Comparison of ENCODE assay signal across 16 cellular contexts in the genomic region with DNA sequence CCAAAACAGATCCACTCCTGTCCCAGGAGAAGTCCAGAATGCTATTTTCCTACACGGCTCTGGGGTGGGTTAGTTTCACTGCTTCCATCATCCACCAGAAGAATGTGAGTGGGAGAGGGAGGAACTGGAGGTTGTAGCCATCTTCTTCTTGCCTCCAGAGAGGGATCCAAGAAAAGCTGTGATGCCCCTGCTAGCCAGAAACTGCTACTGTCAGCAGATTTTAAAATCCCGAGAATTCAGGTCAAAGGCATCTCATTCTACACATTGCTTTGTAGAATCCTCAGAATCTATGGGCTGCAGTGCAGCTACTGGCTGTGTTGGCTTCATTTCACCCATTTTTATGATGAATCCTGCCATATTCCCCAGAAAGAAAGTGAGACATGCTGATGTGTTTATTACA.
"Had no signal": no experiment of that assay in that cellular context is flagged by ENCODE, and none has a peak within 500 bp of the region (broad histone marks: within the 10 kb centered on the region; RNA-seq: fewer than 3 reads in every experiment).

No MANE protein-coding gene starts in this region.

- ATAC-seq: activated T-cell treated with anti-CD3 and anti-CD28 coated beads, Interleukin-2, amount 50 U/mL, for 4 hours; naive thymus-derived CD4-positive, alpha-beta T cell had no signal

- H3K27me3 ChIP-seq: colonic mucosa, sigmoid colon, upper lobe of left lung had no signal

- H3K36me3 ChIP-seq: colonic mucosa, sigmoid colon, upper lobe of left lung had no signal

- H3K9me3 Mint-ChIP-seq: activated CD4-positive, alpha-beta memory T cell treated with anti-CD3 and anti-CD28 coated beads for 36 hours; activated T-cell treated with anti-CD3 and anti-CD28 coated beads, Interleukin-2, amount 50 U/mL, for 4 hours; T-helper 2 cell treated with Interferon-gamma antibody and Interleukin-4, amounts not matched to agents 5 μg/mL and 100 μg/mL, for 36 hours had no signal

- H3K4me3 Mint-ChIP-seq: activated CD4-positive, alpha-beta memory T cell treated with anti-CD3 and anti-CD28 coated beads for 36 hours; activated naive CD8-positive, alpha-beta T cell; activated T-cell treated with anti-CD3 and anti-CD28 coated beads, Interleukin-2, amount 50 U/mL, for 4 hours; naive thymus-derived CD4-positive, alpha-beta T cell; T-helper 2 cell treated with Interferon-gamma antibody and Interleukin-4, amounts not matched to agents 5 μg/mL and 100 μg/mL, for 36 hours had no signal

- H3K27ac Mint-ChIP-seq: activated CD4-positive, alpha-beta memory T cell treated with anti-CD3 and anti-CD28 coated beads for 36 hours; activated naive CD8-positive, alpha-beta T cell; naive thymus-derived CD4-positive, alpha-beta T cell; T-helper 2 cell treated with Interferon-gamma antibody and Interleukin-4, amounts not matched to agents 5 μg/mL and 100 μg/mL, for 36 hours had no signal

- H3K9me3 ChIP-seq: colonic mucosa, upper lobe of left lung had no signal

- H3K4me1 ChIP-seq: colonic mucosa, upper lobe of left lung had no signal

- H3K27me3 Mint-ChIP-seq: progenitor cell of endocrine pancreas had no signal

- H3K4me3 ChIP-seq: colonic mucosa, lung, upper lobe of left lung had no signal

- H3K4me1 Mint-ChIP-seq: naive thymus-derived CD4-positive, alpha-beta T cell had no signal

- H3K36me3 Mint-ChIP-seq: activated CD4-positive, alpha-beta memory T cell treated with anti-CD3 and anti-CD28 coated beads for 36 hours; activated naive CD8-positive, alpha-beta T cell had no signal

- H3K27ac ChIP-seq: colonic mucosa, VCaP had no signal

- DNase-seq: activated CD4-positive, alpha-beta memory T cell treated with anti-CD3 and anti-CD28 coated beads for 36 hours; activated effector memory CD4-positive, alpha-beta T cell treated with anti-CD3 and anti-CD28 coated beads, Interleukin-2, amount 50 U/mL, for 16 hours; activated T-cell treated with anti-CD3 and anti-CD28 coated beads, Interleukin-2, amount 50 U/mL, for 4 hours; colonic mucosa; effector CD8-positive, alpha-beta T cell; naive thymus-derived CD4-positive, alpha-beta T cell; sigmoid colon; stimulated activated CD4-positive, alpha-beta T cell treated with anti-CD3 and anti-CD28 coated beads, Interleukin-2, amount 100 ng/mL, for 24 hours; stimulated activated naive CD4-positive, alpha-beta T cell; SW 1271; upper lobe of left lung had no signal
